1 cellular context compared by ENCODE assay signal in the genomic region with DNA sequence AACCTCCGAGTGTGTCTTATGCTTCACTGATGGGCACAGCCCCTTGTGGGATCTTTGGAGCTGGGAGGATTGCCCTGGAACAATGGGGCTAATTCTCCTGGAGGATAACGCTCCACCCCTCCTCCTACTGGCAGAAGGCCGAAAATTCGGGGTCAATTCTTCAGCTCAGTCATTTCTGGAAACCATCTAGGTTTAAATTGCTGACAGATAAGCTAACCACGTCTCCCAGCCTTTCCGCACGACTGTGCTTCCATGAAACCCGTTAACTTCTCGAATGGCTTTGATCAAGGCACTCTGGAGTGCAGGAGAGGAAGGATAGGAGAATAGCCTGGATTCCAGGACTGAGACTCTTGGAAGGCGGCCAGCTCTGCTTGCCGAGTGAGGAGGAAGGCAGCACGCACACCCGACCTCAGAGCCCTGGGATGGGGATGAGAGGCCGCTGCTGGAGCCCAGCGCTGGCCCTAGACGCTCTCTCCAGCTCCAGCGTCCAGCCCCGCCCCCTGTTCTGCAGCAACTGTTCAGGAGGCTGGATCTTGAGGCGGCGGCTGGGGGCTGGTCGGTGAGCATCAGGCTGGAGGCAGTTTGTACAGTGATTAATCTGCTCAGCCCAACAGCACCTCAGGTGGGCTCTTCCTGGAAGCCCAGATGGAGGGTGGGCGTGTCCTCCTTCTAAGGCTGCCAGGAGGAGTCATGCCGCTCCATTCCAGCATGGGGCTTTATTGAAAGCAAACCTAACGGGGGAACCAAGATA.
TF ChIP-seq lines count a peak whose summit lies in the region.

No MANE protein-coding gene starts in this region.

TF ChIP-seq in SK-N-SH treated with all-trans-retinoic acid at 6 μM for 48 hours, 23 proteins besides CTCF, POLR2A, EP300 and RAD21 (continued from another document):
- TF ChIP-seq, protein P1, sequence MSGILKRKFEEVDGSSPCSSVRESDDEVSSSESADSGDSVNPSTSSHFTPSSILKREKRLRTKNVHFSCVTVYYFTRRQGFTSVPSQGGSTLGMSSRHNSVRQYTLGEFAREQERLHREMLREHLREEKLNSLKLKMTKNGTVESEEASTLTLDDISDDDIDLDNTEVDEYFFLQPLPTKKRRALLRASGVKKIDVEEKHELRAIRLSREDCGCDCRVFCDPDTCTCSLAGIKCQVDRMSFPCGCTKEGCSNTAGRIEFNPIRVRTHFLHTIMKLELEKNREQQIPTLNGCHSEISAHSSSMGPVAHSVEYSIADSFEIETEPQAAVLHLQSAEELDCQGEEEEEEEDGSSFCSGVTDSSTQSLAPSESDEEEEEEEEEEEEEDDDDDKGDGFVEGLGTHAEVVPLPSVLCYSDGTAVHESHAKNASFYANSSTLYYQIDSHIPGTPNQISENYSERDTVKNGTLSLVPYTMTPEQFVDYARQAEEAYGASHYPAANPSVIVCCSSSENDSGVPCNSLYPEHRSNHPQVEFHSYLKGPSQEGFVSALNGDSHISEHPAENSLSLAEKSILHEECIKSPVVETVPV (CRISPR knock-in tag; IDR thresholded peaks at IDR 0.05), result no peak
- TF ChIP-seq ZNF70 (CRISPR knock-in tag; IDR thresholded peaks at IDR 0.05) (no peak), ZFP30 (CRISPR knock-in tag; IDR thresholded peaks at IDR 0.05) (no peak)
TF ChIP-seq in SK-N-SH treated with all-trans-retinoic acid at 6 μM for 48 hours: peak in this region for 5.
